ENCODE assay signal across 17 cellular contexts in genomic region chr3:5296362-5296761, GRCh38.
"Had no signal": no experiment of that assay in that cellular context is flagged by ENCODE, and none has a peak within 500 bp of the region (broad histone marks: within the 10 kb centered on the region; RNA-seq: fewer than 3 reads in every experiment).

No MANE protein-coding gene starts in this region.

- H3K27ac ChIP-seq: gastrocnemius medialis, parathyroid adenoma, prostate gland, right lobe of liver, stomach had no signal

- H3K9ac ChIP-seq: parathyroid adenoma had no signal

- H3K36me3 Mint-ChIP-seq: stimulated activated memory B cell treated with anti-CD40 and anti-IgM and Interleukin-4, amounts not matched to agents 10 μg/mL and 1 μg/mL and 100 μg/mL, for 72 hours had no signal

- H3K4me3 ChIP-seq: gastrocnemius medialis, prostate gland, right lobe of liver, stomach had no signal

- H3K79me2 ChIP-seq: parathyroid adenoma had no signal

- H3K27me3 ChIP-seq: gastrocnemius medialis, right lobe of liver, stomach had no signal

- H3K4me1 ChIP-seq: parathyroid adenoma, prostate gland, right lobe of liver, stomach had no signal

- H3K9me3 ChIP-seq: gastrocnemius medialis, prostate gland, right lobe of liver had no signal

- FAIRE-seq: endometrium, keratinocyte had no signal

- H2AFZ ChIP-seq: parathyroid adenoma had no signal

- H3K36me3 ChIP-seq: gastrocnemius medialis, prostate gland, right lobe of liver, stomach had no signal

- DNase-seq: effector memory CD4-positive, alpha-beta T cell; gastrocnemius medialis; left colon; mesendoderm; naive B cell; nephron progenitor cell; retina; right lobe of liver; stimulated activated CD4-positive, alpha-beta T cell treated with anti-CD3 and anti-CD28 coated beads, Interleukin-4, amount 100 ng/mL, for 1 hour; stimulated activated CD8-positive, alpha-beta memory T cell treated with anti-CD3 and anti-CD28 coated beads, Interleukin-4, amount 100 ng/mL, for 48 hours; stomach had no signal

- ATAC-seq: esophagus mucosa; gastrocnemius medialis; left colon; right lobe of liver; stimulated activated memory B cell treated with anti-CD40 and anti-IgM and Interleukin-4, amounts not matched to agents 10 μg/mL and 1 μg/mL and 100 μg/mL, for 72 hours had no signal

- H3K27ac Mint-ChIP-seq: naive B cell; stimulated activated memory B cell treated with anti-CD40 and anti-IgM and Interleukin-4, amounts not matched to agents 10 μg/mL and 1 μg/mL and 100 μg/mL, for 72 hours had no signal
